Comparison of ENCODE assay signal across 1 cellular context in genomic region chr2:100641115-100641415, GRCh38.
TF ChIP-seq lines count a peak whose summit lies in the region.

No MANE protein-coding gene starts in this region.

TF ChIP-seq in WTC11, 78 proteins besides CTCF, POLR2A, EP300 and RAD21 (continued from another document):
- TF ChIP-seq ZNF532 (CRISPR knock-in tag; IDR thresholded peaks at IDR 0.05; ENCODE audit: borderline replicate concordance) = no peak
- TF ChIP-seq, protein P1, sequence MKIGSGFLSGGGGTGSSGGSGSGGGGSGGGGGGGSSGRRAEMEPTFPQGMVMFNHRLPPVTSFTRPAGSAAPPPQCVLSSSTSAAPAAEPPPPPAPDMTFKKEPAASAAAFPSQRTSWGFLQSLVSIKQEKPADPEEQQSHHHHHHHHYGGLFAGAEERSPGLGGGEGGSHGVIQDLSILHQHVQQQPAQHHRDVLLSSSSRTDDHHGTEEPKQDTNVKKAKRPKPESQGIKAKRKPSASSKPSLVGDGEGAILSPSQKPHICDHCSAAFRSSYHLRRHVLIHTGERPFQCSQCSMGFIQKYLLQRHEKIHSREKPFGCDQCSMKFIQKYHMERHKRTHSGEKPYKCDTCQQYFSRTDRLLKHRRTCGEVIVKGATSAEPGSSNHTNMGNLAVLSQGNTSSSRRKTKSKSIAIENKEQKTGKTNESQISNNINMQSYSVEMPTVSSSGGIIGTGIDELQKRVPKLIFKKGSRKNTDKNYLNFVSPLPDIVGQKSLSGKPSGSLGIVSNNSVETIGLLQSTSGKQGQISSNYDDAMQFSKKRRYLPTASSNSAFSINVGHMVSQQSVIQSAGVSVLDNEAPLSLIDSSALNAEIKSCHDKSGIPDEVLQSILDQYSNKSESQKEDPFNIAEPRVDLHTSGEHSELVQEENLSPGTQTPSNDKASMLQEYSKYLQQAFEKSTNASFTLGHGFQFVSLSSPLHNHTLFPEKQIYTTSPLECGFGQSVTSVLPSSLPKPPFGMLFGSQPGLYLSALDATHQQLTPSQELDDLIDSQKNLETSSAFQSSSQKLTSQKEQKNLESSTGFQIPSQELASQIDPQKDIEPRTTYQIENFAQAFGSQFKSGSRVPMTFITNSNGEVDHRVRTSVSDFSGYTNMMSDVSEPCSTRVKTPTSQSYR (CRISPR knock-in tag; IDR thresholded peaks at IDR 0.05) = no peak
- TF ChIP-seq ZNF425 (CRISPR knock-in tag; conservative IDR thresholded peaks at IDR 0.05) = no peak
- TF ChIP-seq ZBTB21 (CRISPR knock-in tag; IDR thresholded peaks at IDR 0.05; ENCODE audit: borderline replicate concordance) = no peak
- TF ChIP-seq OVOL2 (CRISPR knock-in tag; IDR thresholded peaks at IDR 0.05; ENCODE audit: borderline replicate concordance) = no peak
- no peak for TF ChIP-seq ZNF232 (CRISPR knock-in tag; IDR thresholded peaks at IDR 0.05)
- TF ChIP-seq ZNF263 (CRISPR knock-in tag; IDR thresholded peaks at IDR 0.05; ENCODE audit: low read depth) = no peak
- TF ChIP-seq ZNF317 (CRISPR knock-in tag; IDR thresholded peaks at IDR 0.05; ENCODE audit: borderline replicate concordance, low read depth) = no peak
- no peak for TF ChIP-seq JAZF1 (CRISPR knock-in tag; IDR thresholded peaks at IDR 0.05)
- TF ChIP-seq, protein P2, sequence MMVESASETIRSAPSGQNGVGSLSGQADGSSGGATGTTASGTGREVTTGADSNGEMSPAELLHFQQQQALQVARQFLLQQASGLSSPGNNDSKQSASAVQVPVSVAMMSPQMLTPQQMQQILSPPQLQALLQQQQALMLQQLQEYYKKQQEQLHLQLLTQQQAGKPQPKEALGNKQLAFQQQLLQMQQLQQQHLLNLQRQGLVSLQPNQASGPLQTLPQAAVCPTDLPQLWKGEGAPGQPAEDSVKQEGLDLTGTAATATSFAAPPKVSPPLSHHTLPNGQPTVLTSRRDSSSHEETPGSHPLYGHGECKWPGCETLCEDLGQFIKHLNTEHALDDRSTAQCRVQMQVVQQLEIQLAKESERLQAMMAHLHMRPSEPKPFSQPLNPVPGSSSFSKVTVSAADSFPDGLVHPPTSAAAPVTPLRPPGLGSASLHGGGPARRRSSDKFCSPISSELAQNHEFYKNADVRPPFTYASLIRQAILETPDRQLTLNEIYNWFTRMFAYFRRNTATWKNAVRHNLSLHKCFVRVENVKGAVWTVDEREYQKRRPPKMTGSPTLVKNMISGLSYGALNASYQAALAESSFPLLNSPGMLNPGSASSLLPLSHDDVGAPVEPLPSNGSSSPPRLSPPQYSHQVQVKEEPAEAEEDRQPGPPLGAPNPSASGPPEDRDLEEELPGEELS (CRISPR knock-in tag; IDR thresholded peaks at IDR 0.05) = no peak
